Comparison of ENCODE assay signal across 3 cellular contexts in the genomic region with DNA sequence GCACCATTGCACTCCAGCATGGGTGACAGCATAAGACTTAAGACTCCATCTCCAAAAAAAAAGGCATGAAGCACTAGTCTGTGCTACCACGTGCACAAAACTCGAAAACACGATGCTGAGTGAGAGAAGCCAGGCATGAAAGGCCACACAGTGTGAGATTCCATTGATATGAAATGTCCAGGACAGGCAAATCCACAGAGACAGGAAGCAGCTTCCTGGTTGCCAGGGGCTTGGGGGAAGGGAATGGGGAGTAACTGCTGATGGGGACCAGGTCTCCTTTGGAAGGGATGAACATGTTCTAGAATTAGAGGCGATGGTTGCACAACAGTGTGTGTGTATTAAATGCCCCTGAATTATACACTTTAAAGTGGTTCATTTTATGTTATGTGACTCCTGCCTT.
A peak's percentile ranks its signal among the peaks of the same experiment; 100 is the strongest.
TF ChIP-seq lines count a peak whose summit lies in the region.

No MANE protein-coding gene starts in this region.

TF ChIP-seq in SK-N-SH, 30 proteins besides CTCF, POLR2A, EP300 and RAD21:
- TF ChIP-seq TCF12 (IDR thresholded peaks at IDR 0.05) (0 out of 2 replicates have a peak, but pooled peaks have one; percentile 11), TAF1 (IDR thresholded peaks at IDR 0.05; ENCODE audit: borderline replicate concordance, low read depth, low read length) (no peak), NFIC (IDR thresholded peaks at IDR 0.05; ENCODE audit: borderline replicate concordance) (no peak), MXI1 (IDR thresholded peaks at IDR 0.05; ENCODE audit: low read depth, low read length) (peak; percentile 42; the same call in 1 of the 2 replicates), POLR2AphosphoS5 (IDR thresholded peaks at IDR 0.05; ENCODE audit: low read depth, low read length) (no peak), GATA2 (CRISPR knock-in tag; IDR thresholded peaks at IDR 0.05) (peak; percentile 37; the same call in 1 of the 2 replicates)
- TF ChIP-seq, protein P1, sequence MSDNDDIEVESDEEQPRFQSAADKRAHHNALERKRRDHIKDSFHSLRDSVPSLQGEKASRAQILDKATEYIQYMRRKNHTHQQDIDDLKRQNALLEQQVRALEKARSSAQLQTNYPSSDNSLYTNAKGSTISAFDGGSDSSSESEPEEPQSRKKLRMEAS (IDR thresholded peaks at IDR 0.05; ENCODE audit: low read depth) = peak; percentile 83

TF ChIP-seq in SK-N-SH treated with all-trans-retinoic acid at 6 μM for 48 hours, 23 proteins besides CTCF, POLR2A, EP300 and RAD21:
- TF ChIP-seq, protein P2, sequence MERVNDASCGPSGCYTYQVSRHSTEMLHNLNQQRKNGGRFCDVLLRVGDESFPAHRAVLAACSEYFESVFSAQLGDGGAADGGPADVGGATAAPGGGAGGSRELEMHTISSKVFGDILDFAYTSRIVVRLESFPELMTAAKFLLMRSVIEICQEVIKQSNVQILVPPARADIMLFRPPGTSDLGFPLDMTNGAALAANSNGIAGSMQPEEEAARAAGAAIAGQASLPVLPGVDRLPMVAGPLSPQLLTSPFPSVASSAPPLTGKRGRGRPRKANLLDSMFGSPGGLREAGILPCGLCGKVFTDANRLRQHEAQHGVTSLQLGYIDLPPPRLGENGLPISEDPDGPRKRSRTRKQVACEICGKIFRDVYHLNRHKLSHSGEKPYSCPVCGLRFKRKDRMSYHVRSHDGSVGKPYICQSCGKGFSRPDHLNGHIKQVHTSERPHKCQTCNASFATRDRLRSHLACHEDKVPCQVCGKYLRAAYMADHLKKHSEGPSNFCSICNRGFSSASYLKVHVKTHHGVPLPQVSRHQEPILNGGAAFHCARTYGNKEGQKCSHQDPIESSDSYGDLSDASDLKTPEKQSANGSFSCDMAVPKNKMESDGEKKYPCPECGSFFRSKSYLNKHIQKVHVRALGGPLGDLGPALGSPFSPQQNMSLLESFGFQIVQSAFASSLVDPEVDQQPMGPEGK (CRISPR knock-in tag; IDR thresholded peaks at IDR 0.05; ENCODE audit: borderline replicate concordance) = no peak

TF ChIP-seq in Ishikawa, 13 proteins besides CTCF, POLR2A, EP300 and RAD21 (continued from another document):
- TF ChIP-seq, protein P1 (IDR thresholded peaks at IDR 0.05) = peak; percentile 89
- TF ChIP-seq EGR1 (IDR thresholded peaks at IDR 0.05) (no peak), CEBPB (IDR thresholded peaks at IDR 0.05) (no peak; the same call in 1 of the 2 replicates)
